ENCODE assay signal across 8 cellular contexts in genomic region chr10:71319042-71319799, GRCh38. TPM values are rescaled to one million over a fixed set of nuclear protein-coding genes. Genes with fewer than 3 reads are reported as not detected.
A peak's percentile ranks its signal among the peaks of the same experiment; 100 is the strongest.
DNase-seq lines count a peak whose midpoint lies in the region; ATAC-seq and TF ChIP-seq lines count a peak whose summit lies in the region.

Gene SLC29A3 (plus strand): TSS chr10:71319259. CDS start chr10:71319310, 51 bp downstream.

- peak; percentile 95 for ATAC-seq in left ventricle myocardium superior

- DNase-seq in GM03348 (ENCODE audit: low spot score) (peak; percentile 97), HAP-1 (ENCODE audit: low spot score in 2 of 2) (peak; percentile 82 to 86), MV-4-11 (lab: John Stamatoyannopoulos, UW) (peak; percentile 72), T follicular helper cell (ENCODE audit: low read depth) (peak; percentile 75), adrenal gland (peak; percentile 74 to 85 (median 80)), left ventricle myocardium superior (peak; percentile 90), prostate gland (ENCODE audit: low spot score) (peak; percentile 82), ureter (ENCODE audit: low spot score) (peak; percentile 86)

- TF ChIP-seq POLR2A in adrenal gland (IDR thresholded peaks at IDR 0.05) (peak; percentile 26 to 75), prostate gland (IDR thresholded peaks at IDR 0.05) (peak; percentile 71)

- H3K4me3 ChIP-seq in HAP-1 (peak within 1 kb of the TSS; percentile 55), adrenal gland (peak within 1 kb of the TSS in 3 of 4 donors; percentile 52 to 84 (median 65)), prostate gland (peak within 1 kb of the TSS; percentile 64 to 76)

- peak; percentile 37 to 69 (median 60) for TF ChIP-seq CTCF in adrenal gland (IDR thresholded peaks at IDR 0.05)
- peak; percentile 19 to 81 (median 62) for TF ChIP-seq CTCF in prostate gland (IDR thresholded peaks at IDR 0.05)

- H3K36me3 ChIP-seq in HAP-1 (replicated peaks) (0 out of 2 replicates have a peak, but pooled peaks cover 5% of the 10 kb centered on the region), adrenal gland (replicated peaks in 1 of 2) (no peaks in the 10 kb centered on the region), prostate gland (no peaks in the 10 kb centered on the region)

- H3K27me3 ChIP-seq in HAP-1 (ENCODE audit: low read depth) (no peaks in the 10 kb centered on the region), adrenal gland (no peaks in the 10 kb centered on the region), prostate gland (replicated peaks; ENCODE audit: insufficient read depth) (no peaks in the 10 kb centered on the region)

- H3K4me1 ChIP-seq in HAP-1: no peaks in the 10 kb centered on the region; the same call in none of the 2 replicates
- H3K4me1 ChIP-seq in adrenal gland (replicated peaks in 1 of 2): peaks cover 0 to 14% of the 10 kb centered on the region in 2 donors
- no peaks in the 10 kb centered on the region for H3K4me1 ChIP-seq in prostate gland (replicated peaks)

- H3K9me3 ChIP-seq in HAP-1: no peaks in the 10 kb centered on the region
- no peaks in the 10 kb centered on the region for H3K9me3 ChIP-seq in adrenal gland (replicated peaks in 1 of 3)
- no peaks in the 10 kb centered on the region for H3K9me3 ChIP-seq in prostate gland

- intact Hi-C loops in adrenal gland (cut with DNase I): loop anchor here (5.0 to 10.0 kb wide), 5 partner anchors 63 to 386 kb away; no protein-coding TSS in a partner anchor
- intact Hi-C loops in left ventricle myocardium superior (cut with micrococcal nuclease): no loop called here
- intact Hi-C loops in prostate gland (cut with DNase I): loop anchor here (5.0 to 10.0 kb wide), 6 partner anchors 58 to 576 kb away; partner anchors contain the start of gene CDH23

- WGBS in adrenal gland, 4 donors: 0 to 3% (median 1%) methylated on average over 9 to 62 of the region's 62 CpGs
- WGBS in prostate gland: under 1% methylated on average over 59 of the region's 62 CpGs

- in situ Hi-C loops in HAP-1 (cut with MboI; ENCODE audit: low sequenced_read_pairs): loop anchor here (10.0 kb wide), 1 partner anchor 1016 kb away; no protein-coding TSS in a partner anchor

- H3K27ac ChIP-seq in adrenal gland (peak within 1 kb of the TSS in 3 of 5 donors; percentile 20 to 65 (median 50)), prostate gland (peak within 1 kb of the TSS; percentile 78 to 84)

RNA-seq across cellular contexts. Expression of gene SLC29A3, which starts in this region (rescaled TPM):
- total RNA-seq in adrenal gland (10 to 100 TPM in 1 of 8 donors, 1 to 10 TPM in 7; 1.7 to 19.0 (median 4.0) TPM), left ventricle myocardium superior (2.0 TPM), prostate gland (10 to 100 TPM in 1 of 2 donors, 1 to 10 TPM in 1; 4.6 to 12.7 TPM), ureter (22.4 TPM)
- polyA plus RNA-seq in adrenal gland: 1 to 10 TPM; 2.2 to 4.0 (median 3.1) TPM

Comparison
In these comparisons a context has a peak if more than half of its experiments do, and no peak if none do; other contexts are left out.
1. Peak in every context shown above with its lines: DNase-seq, ATAC-seq, H3K4me3 ChIP-seq and H3K27ac ChIP-seq.